ENCODE assay signal across 1 cellular context in the genomic region with DNA sequence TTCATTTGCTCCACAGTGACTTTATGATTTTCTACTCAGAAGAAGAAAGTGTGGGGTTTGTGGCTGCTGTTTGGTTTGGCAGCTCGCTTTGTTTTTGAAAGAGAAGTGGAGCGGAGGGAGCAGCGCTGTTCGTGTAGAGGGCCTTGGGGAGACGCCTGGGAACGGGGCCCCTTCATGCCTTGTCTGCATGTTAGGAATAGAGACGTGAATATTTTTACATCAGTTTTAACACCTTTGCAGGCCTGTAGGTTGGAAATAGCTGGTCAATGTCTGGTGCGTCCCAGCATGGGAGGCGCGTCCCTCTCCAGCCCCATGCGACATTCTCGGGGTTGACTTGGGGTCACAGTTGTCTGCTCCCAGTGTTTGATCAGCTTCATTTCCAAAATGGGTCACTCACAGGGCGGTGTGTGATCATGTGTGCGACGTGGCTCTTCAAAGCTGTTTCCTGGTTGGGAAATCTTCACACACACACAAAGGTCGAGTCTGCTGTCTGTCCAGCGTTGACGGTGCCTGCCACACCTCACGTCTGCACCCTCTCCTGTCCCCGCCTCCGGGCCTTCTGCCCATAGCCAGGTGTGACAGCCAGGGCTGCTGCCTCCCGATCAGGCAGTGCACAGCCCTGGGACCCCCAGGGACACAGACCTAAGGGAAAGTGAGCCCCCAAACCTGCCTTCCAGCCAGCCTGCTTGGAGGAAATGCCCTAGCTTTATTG.
TF ChIP-seq lines count a peak whose summit lies in the region.

No MANE protein-coding gene starts in this region.

TF ChIP-seq in HepG2, 621 proteins besides CTCF, POLR2A, EP300 and RAD21 (continued from another document and continues in another):
- TF ChIP-seq MAZ (IDR thresholded peaks at IDR 0.05; ENCODE audit: borderline replicate concordance, low read depth, low read length) (no peak), MAZ (CRISPR knock-in tag; IDR thresholded peaks at IDR 0.05; ENCODE audit: low read depth) (peak; percentile 77), ZNF737 (CRISPR knock-in tag; IDR thresholded peaks at IDR 0.05; ENCODE audit: borderline replicate concordance) (no peak), CREB3 (CRISPR knock-in tag; IDR thresholded peaks at IDR 0.05) (0 out of 2 replicates have a peak, but pooled peaks have one; percentile 39), HNRNPLL (IDR thresholded peaks at IDR 0.05; ENCODE audit: low read depth, low read length, poor library complexity, severe bottlenecking) (peak; percentile 32), FOSL1 (CRISPR knock-in tag; IDR thresholded peaks at IDR 0.05; ENCODE audit: borderline replicate concordance) (no peak), ZNF205 (CRISPR knock-in tag; IDR thresholded peaks at IDR 0.05) (peak; percentile 26; the same call in 1 of the 2 replicates), ZFP41 (CRISPR knock-in tag; IDR thresholded peaks at IDR 0.05; ENCODE audit: borderline replicate concordance) (peak; percentile 49; the same call in 1 of the 2 replicates), IKZF5 (CRISPR knock-in tag; IDR thresholded peaks at IDR 0.05) (peak; percentile 97), ZBTB37 (CRISPR knock-in tag; IDR thresholded peaks at IDR 0.05) (no peak), ZNF83 (CRISPR knock-in tag; IDR thresholded peaks at IDR 0.05; ENCODE audit: borderline replicate concordance) (0 out of 2 replicates have a peak, but pooled peaks have one; percentile 50), RARA (CRISPR knock-in tag; IDR thresholded peaks at IDR 0.05) (peak; percentile 100), ZNF138 (CRISPR knock-in tag; IDR thresholded peaks at IDR 0.05; ENCODE audit: low read depth) (peak; percentile 69; the same call in 1 of the 2 replicates), POLR2AphosphoS5 (IDR thresholded peaks at IDR 0.05; ENCODE audit: low read depth, low read length) (peak; percentile 25), ZZZ3 (CRISPR knock-in tag; IDR thresholded peaks at IDR 0.05; ENCODE audit: borderline replicate concordance) (peak; percentile 83; the same call in 1 of the 2 replicates), HOXA5 (CRISPR knock-in tag; IDR thresholded peaks at IDR 0.05) (peak; percentile 73; the same call in 1 of the 2 replicates), ZNF260 (CRISPR knock-in tag; IDR thresholded peaks at IDR 0.05; ENCODE audit: borderline replicate concordance, low read depth) (no peak), ZNF274 (CRISPR knock-in tag; IDR thresholded peaks at IDR 0.05) (peak; percentile 66), ZNF18 (CRISPR knock-in tag; IDR thresholded peaks at IDR 0.05; ENCODE audit: insufficient replicate concordance) (peak; percentile 95), ZKSCAN5 (CRISPR knock-in tag; IDR thresholded peaks at IDR 0.05) (no peak), DNMT3B (CRISPR knock-in tag; conservative IDR thresholded peaks at IDR 0.05) (no peak), ZNF652 (CRISPR knock-in tag; IDR thresholded peaks at IDR 0.05; ENCODE audit: borderline replicate concordance, low read depth) (peak; percentile 65; the same call in 1 of the 2 replicates), FOXK1 (CRISPR knock-in tag; IDR thresholded peaks at IDR 0.05; ENCODE audit: borderline replicate concordance, low read depth) (peak; percentile 94), KDM4B (CRISPR knock-in tag; IDR thresholded peaks at IDR 0.05) (peak; percentile 60; the same call in 1 of the 2 replicates), ZNF670 (CRISPR knock-in tag; IDR thresholded peaks at IDR 0.05; ENCODE audit: borderline replicate concordance) (0 out of 2 replicates have a peak, but pooled peaks have one; percentile 24), ERF (CRISPR knock-in tag; IDR thresholded peaks at IDR 0.05) (peak; percentile 98), ZNF773 (CRISPR knock-in tag; IDR thresholded peaks at IDR 0.05; ENCODE audit: borderline replicate concordance) (no peak), HNRNPL (IDR thresholded peaks at IDR 0.05; ENCODE audit: low read depth, low read length) (0 out of 2 replicates have a peak, but pooled peaks have one; percentile 69), HES4 (CRISPR knock-in tag; IDR thresholded peaks at IDR 0.05; ENCODE audit: borderline replicate concordance) (peak; percentile 61; the same call in 1 of the 2 replicates), RORA (CRISPR knock-in tag; IDR thresholded peaks at IDR 0.05) (peak; percentile 33; the same call in 1 of the 2 replicates), MTA1 (CRISPR knock-in tag; IDR thresholded peaks at IDR 0.05; ENCODE audit: borderline replicate concordance) (peak; percentile 97), MIER2 (CRISPR knock-in tag; IDR thresholded peaks at IDR 0.05) (peak; percentile 73), ZBTB20 (CRISPR knock-in tag; IDR thresholded peaks at IDR 0.05; ENCODE audit: borderline replicate concordance, low read depth) (peak; percentile 84; the same call in 1 of the 2 replicates), RBFOX2 (IDR thresholded peaks at IDR 0.05; ENCODE audit: low read depth, low read length) (peak; percentile 64), GATA4 (IDR thresholded peaks at IDR 0.05; ENCODE audit: borderline replicate concordance, low read depth) (peak; percentile 90), SOX6 (IDR thresholded peaks at IDR 0.05) (no peak), SOX6 (CRISPR knock-in tag; IDR thresholded peaks at IDR 0.05) (peak; percentile 95), ATF7 (IDR thresholded peaks at IDR 0.05) (no peak), ATF7 (CRISPR knock-in tag; IDR thresholded peaks at IDR 0.05) (peak; percentile 92)
- TF ChIP-seq, protein P1, sequence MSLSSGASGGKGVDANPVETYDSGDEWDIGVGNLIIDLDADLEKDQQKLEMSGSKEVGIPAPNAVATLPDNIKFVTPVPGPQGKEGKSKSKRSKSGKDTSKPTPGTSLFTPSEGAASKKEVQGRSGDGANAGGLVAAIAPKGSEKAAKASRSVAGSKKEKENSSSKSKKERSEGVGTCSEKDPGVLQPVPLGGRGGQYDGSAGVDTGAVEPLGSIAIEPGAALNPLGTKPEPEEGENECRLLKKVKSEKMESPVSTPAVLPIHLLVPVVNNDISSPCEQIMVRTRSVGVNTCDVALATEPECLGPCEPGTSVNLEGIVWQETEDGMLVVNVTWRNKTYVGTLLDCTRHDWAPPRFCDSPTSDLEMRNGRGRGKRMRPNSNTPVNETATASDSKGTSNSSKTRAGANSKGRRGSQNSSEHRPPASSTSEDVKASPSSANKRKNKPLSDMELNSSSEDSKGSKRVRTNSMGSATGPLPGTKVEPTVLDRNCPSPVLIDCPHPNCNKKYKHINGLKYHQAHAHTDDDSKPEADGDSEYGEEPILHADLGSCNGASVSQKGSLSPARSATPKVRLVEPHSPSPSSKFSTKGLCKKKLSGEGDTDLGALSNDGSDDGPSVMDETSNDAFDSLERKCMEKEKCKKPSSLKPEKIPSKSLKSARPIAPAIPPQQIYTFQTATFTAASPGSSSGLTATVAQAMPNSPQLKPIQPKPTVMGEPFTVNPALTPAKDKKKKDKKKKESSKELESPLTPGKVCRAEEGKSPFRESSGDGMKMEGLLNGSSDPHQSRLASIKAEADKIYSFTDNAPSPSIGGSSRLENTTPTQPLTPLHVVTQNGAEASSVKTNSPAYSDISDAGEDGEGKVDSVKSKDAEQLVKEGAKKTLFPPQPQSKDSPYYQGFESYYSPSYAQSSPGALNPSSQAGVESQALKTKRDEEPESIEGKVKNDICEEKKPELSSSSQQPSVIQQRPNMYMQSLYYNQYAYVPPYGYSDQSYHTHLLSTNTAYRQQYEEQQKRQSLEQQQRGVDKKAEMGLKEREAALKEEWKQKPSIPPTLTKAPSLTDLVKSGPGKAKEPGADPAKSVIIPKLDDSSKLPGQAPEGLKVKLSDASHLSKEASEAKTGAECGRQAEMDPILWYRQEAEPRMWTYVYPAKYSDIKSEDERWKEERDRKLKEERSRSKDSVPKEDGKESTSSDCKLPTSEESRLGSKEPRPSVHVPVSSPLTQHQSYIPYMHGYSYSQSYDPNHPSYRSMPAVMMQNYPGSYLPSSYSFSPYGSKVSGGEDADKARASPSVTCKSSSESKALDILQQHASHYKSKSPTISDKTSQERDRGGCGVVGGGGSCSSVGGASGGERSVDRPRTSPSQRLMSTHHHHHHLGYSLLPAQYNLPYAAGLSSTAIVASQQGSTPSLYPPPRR (CRISPR knock-in tag; IDR thresholded peaks at IDR 0.05; ENCODE audit: borderline replicate concordance): peak; percentile 99
- TF ChIP-seq, protein P2, sequence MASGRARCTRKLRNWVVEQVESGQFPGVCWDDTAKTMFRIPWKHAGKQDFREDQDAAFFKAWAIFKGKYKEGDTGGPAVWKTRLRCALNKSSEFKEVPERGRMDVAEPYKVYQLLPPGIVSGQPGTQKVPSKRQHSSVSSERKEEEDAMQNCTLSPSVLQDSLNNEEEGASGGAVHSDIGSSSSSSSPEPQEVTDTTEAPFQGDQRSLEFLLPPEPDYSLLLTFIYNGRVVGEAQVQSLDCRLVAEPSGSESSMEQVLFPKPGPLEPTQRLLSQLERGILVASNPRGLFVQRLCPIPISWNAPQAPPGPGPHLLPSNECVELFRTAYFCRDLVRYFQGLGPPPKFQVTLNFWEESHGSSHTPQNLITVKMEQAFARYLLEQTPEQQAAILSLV (CRISPR knock-in tag; IDR thresholded peaks at IDR 0.05; ENCODE audit: borderline replicate concordance): peak; percentile 95
- TF ChIP-seq, protein P3, sequence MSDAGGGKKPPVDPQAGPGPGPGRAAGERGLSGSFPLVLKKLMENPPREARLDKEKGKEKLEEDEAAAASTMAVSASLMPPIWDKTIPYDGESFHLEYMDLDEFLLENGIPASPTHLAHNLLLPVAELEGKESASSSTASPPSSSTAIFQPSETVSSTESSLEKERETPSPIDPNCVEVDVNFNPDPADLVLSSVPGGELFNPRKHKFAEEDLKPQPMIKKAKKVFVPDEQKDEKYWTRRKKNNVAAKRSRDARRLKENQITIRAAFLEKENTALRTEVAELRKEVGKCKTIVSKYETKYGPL (CRISPR knock-in tag; IDR thresholded peaks at IDR 0.05): no peak
- TF ChIP-seq, protein P4, sequence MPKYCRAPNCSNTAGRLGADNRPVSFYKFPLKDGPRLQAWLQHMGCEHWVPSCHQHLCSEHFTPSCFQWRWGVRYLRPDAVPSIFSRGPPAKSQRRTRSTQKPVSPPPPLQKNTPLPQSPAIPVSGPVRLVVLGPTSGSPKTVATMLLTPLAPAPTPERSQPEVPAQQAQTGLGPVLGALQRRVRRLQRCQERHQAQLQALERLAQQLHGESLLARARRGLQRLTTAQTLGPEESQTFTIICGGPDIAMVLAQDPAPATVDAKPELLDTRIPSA (CRISPR knock-in tag; IDR thresholded peaks at IDR 0.05; ENCODE audit: borderline replicate concordance): no peak
- TF ChIP-seq, protein P5, sequence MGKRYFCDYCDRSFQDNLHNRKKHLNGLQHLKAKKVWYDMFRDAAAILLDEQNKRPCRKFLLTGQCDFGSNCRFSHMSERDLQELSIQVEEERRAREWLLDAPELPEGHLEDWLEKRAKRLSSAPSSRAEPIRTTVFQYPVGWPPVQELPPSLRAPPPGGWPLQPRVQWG (CRISPR knock-in tag; IDR thresholded peaks at IDR 0.05; ENCODE audit: borderline replicate concordance, low read depth): no peak
